14 cellular contexts compared by ENCODE assay signal in the genomic region with DNA sequence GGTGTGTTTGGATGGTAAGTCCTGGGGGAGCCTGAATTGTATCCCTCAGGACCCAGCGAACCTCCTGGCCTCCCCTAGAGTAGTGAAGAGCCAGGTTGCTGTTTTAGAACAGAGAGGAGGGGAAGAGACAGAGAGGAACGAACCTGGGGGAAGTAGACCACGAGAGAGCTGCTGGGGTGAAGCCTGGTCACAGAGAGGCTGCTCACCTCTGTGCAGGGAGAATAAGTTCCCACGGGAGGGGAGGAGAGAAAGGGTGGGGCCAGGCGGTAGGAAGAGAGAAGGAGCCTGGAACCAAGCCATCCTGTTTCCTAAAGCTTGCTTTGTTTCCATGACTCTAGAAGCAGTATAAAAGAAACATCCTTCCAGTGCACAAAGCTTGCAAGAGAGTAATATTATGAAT.
"Had no signal": no experiment of that assay in that cellular context is flagged by ENCODE, and none has a peak within 500 bp of the region (broad histone marks: within the 10 kb centered on the region; RNA-seq: fewer than 3 reads in every experiment).

No MANE protein-coding gene starts in this region.

- ATAC-seq: activated T-helper 17 cell treated with anti-CD3 and anti-CD28 coated beads, Interleukin-2, amount 50 U/mL, for 72 hours; body of pancreas; esophagus mucosa; left cardiac atrium had no signal

- H3K4me1 ChIP-seq: body of pancreas, stomach had no signal

- H3K4me1 Mint-ChIP-seq: activated T-helper 17 cell treated with anti-CD3 and anti-CD28 coated beads, Interleukin-2, amount 50 U/mL, for 72 hours; naive B cell had no signal

- H3K27me3 ChIP-seq: body of pancreas, stomach had no signal

- DNase-seq: activated CD4-positive, alpha-beta T cell treated with anti-CD3 and anti-CD28 coated beads for 48 hours; activated naive CD4-positive, alpha-beta T cell treated with anti-CD3 and anti-CD28 coated beads for 36 hours; activated T-cell treated with anti-CD3 and anti-CD28 coated beads for 4 hours; body of pancreas; dermis blood vessel endothelial cell; left cardiac atrium; midbrain; naive B cell; stimulated activated CD4-positive, alpha-beta T cell treated with anti-CD3 and anti-CD28 coated beads, Interleukin-4, amount 100 ng/mL, for 1 hour; stomach had no signal

- H3K4me3 ChIP-seq: body of pancreas, lung, stomach had no signal

- H3K9me3 Mint-ChIP-seq: activated naive CD4-positive, alpha-beta T cell treated with anti-CD3 and anti-CD28 coated beads for 36 hours; activated T-helper 17 cell treated with anti-CD3 and anti-CD28 coated beads, Interleukin-2, amount 50 U/mL, for 72 hours; T-helper 1 cell treated with Interleukin-12 subunit alpha and Interleukin-12 subunit beta and Interleukin-4 antibody, amounts not matched to agents 30 μg/mL and 1 μg/mL, for 36 hours had no signal

- H3K27me3 Mint-ChIP-seq: activated T-helper 17 cell treated with anti-CD3 and anti-CD28 coated beads, Interleukin-2, amount 50 U/mL, for 72 hours; naive B cell had no signal

- H3K36me3 ChIP-seq: stomach had no signal

- H3K9me3 ChIP-seq: body of pancreas had no signal

- H3K4me3 Mint-ChIP-seq: activated naive CD4-positive, alpha-beta T cell treated with anti-CD3 and anti-CD28 coated beads for 36 hours; activated T-helper 17 cell treated with anti-CD3 and anti-CD28 coated beads, Interleukin-2, amount 50 U/mL, for 72 hours; naive B cell; T-helper 1 cell treated with Interleukin-12 subunit alpha and Interleukin-12 subunit beta and Interleukin-4 antibody, amounts not matched to agents 30 μg/mL and 1 μg/mL, for 36 hours had no signal

- H3K27ac ChIP-seq: body of pancreas, stomach had no signal

- H3K36me3 Mint-ChIP-seq: naive B cell had no signal

- H3K27ac Mint-ChIP-seq: activated naive CD4-positive, alpha-beta T cell treated with anti-CD3 and anti-CD28 coated beads for 36 hours; activated T-helper 17 cell treated with anti-CD3 and anti-CD28 coated beads, Interleukin-2, amount 50 U/mL, for 72 hours; naive B cell; T-helper 1 cell treated with Interleukin-12 subunit alpha and Interleukin-12 subunit beta and Interleukin-4 antibody, amounts not matched to agents 30 μg/mL and 1 μg/mL, for 36 hours had no signal
